23 cellular contexts compared by ENCODE assay signal in the genomic region with DNA sequence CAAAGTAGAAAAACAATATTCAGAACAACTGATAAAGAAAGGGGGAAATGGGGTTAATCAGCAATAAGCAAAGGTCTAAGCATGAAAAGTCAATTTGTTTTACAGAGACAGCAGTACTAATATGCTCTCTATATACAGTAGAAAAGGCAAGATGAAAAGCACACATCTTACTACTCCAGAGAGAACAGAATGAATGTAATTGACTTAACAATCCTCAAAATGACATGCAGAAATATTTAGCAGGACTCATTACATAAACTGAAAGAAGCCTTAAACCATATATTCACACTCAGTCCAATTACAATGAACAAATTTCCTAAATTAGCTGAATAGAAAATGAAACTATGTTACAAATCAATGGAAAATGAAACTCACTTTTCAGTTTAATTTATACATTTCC.
"Had no signal": no experiment of that assay in that cellular context is flagged by ENCODE, and none has a peak within 500 bp of the region (broad histone marks: within the 10 kb centered on the region; RNA-seq: fewer than 3 reads in every experiment).

No MANE protein-coding gene starts in this region.

- H3K36me3 Mint-ChIP-seq: neural progenitor cell had no signal

- H3K9me3 ChIP-seq: ovary, testis, upper lobe of right lung had no signal

- H3K27me3 ChIP-seq: hepatocyte, neural progenitor cell, ovary, testis, tibial nerve, upper lobe of right lung had no signal

- H3K4me3 ChIP-seq: hepatocyte, lung, neural progenitor cell, ovary, testis, tibial nerve, upper lobe of right lung had no signal

- H3K9ac ChIP-seq: neural progenitor cell had no signal

- DNase-seq: endodermal cell; erythroblast; foreskin melanocyte; head of caudate nucleus; left colon; left ventricle myocardium superior; mesenchymal stem cell; midbrain; nucleus accumbens; ovary; right cardiac atrium; small intestine; stimulated activated CD4-positive, alpha-beta T cell treated with anti-CD3 and anti-CD28 coated beads, Interleukin-12 subunit alpha, Interleukin-12 subunit beta, amount 100 ng/mL, for 4 hours; testis; upper lobe of right lung had no signal

- H3K4me1 Mint-ChIP-seq: endodermal cell, neural progenitor cell had no signal

- ATAC-seq: left colon, left ventricle myocardium superior, right cardiac atrium, upper lobe of right lung had no signal

- H3K27me3 Mint-ChIP-seq: dendritic cell treated with granulocyte-macrophage colony-stimulating factor and Interleukin-4, amounts not matched to agents 40 ng/mL and 50 ng/mL, for 4 days; progenitor cell of endocrine pancreas had no signal

- H3K4me1 ChIP-seq: neural progenitor cell, testis, tibial nerve, upper lobe of right lung had no signal

- H3K4me3 Mint-ChIP-seq: dendritic cell treated with granulocyte-macrophage colony-stimulating factor and Interleukin-4, amounts not matched to agents 40 ng/mL and 50 ng/mL, for 4 days; endodermal cell; natural killer cell treated with Interleukin-12 subunit alpha and Interleukin-12 subunit beta and Interleukin-15 and Interleukin-18, amount 100 ng/mL, for 72 hours; neural progenitor cell; stimulated activated naive CD8-positive, alpha-beta T cell treated with anti-CD3 and anti-CD28 coated beads, Interleukin-15, Interleukin-2, amounts not matched to agents 100 ng/mL and 50 ng/mL, for 24 hours had no signal

- H3K27ac Mint-ChIP-seq: dendritic cell treated with granulocyte-macrophage colony-stimulating factor and Interleukin-4, amounts not matched to agents 40 ng/mL and 50 ng/mL, for 4 days; endodermal cell; natural killer cell treated with Interleukin-12 subunit alpha and Interleukin-12 subunit beta and Interleukin-15 and Interleukin-18, amount 100 ng/mL, for 72 hours; neural progenitor cell; progenitor cell of endocrine pancreas; stimulated activated naive CD8-positive, alpha-beta T cell treated with anti-CD3 and anti-CD28 coated beads, Interleukin-15, Interleukin-2, amounts not matched to agents 100 ng/mL and 50 ng/mL, for 24 hours had no signal

- H3K36me3 ChIP-seq: neural progenitor cell, ovary, tibial nerve, upper lobe of right lung had no signal
